ENCODE assay signal across 10 cellular contexts in the genomic region with DNA sequence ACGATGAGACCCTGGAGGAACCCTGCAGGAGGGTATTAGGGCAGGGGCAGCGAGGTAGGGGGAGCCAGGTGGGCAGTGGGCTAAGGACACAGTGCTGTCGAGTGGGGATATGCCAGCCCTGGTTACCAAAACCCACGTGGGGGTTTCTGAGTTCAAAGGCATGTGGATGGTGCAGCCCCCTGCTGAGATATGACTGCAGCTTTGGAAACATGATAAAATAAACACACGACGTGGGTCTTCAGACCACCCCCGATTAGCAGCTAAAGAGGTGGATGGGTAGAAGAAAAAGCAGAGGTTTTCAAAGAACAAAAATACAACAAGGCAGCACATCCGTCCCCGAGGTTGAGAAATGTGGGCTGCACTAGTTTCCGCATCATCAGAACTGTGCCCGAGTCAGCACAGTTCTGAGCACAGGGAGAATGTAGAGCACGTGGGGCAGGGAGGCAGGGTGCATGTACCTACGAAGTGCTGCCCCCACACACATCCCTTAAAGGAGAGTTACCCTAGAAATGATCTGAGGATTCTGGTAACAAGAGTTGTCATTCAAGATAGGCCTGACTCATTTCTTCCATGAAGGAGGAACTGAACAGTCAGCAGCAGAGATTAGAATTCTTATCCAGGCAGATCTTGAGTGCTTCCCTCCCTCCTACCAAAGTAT.
DNase-seq lines count a peak whose midpoint lies in the region; ATAC-seq, FAIRE-seq and TF ChIP-seq lines count a peak whose summit lies in the region.
"Had no signal": no experiment of that assay in that cellular context is flagged by ENCODE, and none has a peak within 500 bp of the region (broad histone marks: within the 10 kb centered on the region; RNA-seq: fewer than 3 reads in every experiment).

No MANE protein-coding gene starts in this region.

- H2AFZ ChIP-seq in Karpas-422 (ENCODE audit: low read length) (no peak overlapping the region), OCI-LY7 (ENCODE audit: low read length) (no peak overlapping the region)

- no peak overlapping the region for H3K4me3 ChIP-seq in Karpas-422 (ENCODE audit: low read length)
- no peak overlapping the region for H3K4me3 ChIP-seq in OCI-LY7 (ENCODE audit: low read depth, low read length, poor library complexity, severe bottlenecking)
- no peak overlapping the region for H3K4me3 ChIP-seq in pancreas
- H3K4me3 ChIP-seq: SK-N-MC, transverse colon had no signal

- no peak overlapping the region for H3K4me2 ChIP-seq in Karpas-422 (ENCODE audit: low read depth, low read length, poor library complexity, severe bottlenecking)
- H3K4me2 ChIP-seq in OCI-LY7 (ENCODE audit: low read length): no peak overlapping the region

- H3K9me3 ChIP-seq in Karpas-422 (ENCODE audit: low read length) (no peaks in the 10 kb centered on the region), OCI-LY7 (ENCODE audit: low read length) (no peaks in the 10 kb centered on the region), pancreas (no peaks in the 10 kb centered on the region)
- H3K9me3 ChIP-seq: transverse colon had no signal

- H3K27ac ChIP-seq in Karpas-422 (ENCODE audit: low read length) (no peak overlapping the region), OCI-LY7 (ENCODE audit: low read depth, low read length, poor library complexity, severe bottlenecking) (no peak overlapping the region), pancreas (no peak overlapping the region)
- H3K27ac ChIP-seq: SK-N-MC, transverse colon had no signal

- H3K27ac Mint-ChIP-seq in activated CD8-positive, alpha-beta T cell treated with anti-CD3 and anti-CD28 coated beads, Interleukin-2, amount 10 ng/mL, durations not matched to agents 7 days and 5 days: peak overlapping the region; percentile 62

- no peak overlapping the region for H3K4me3 Mint-ChIP-seq in activated CD8-positive, alpha-beta T cell treated with anti-CD3 and anti-CD28 coated beads, Interleukin-2, amount 10 ng/mL, durations not matched to agents 7 days and 5 days

- H3K4me1 Mint-ChIP-seq in activated CD8-positive, alpha-beta T cell treated with anti-CD3 and anti-CD28 coated beads, Interleukin-2, amount 10 ng/mL, durations not matched to agents 7 days and 5 days (ENCODE audit: low read depth): peaks cover 53% of the 10 kb centered on the region

- peak; percentile 35 for DNase-seq in activated CD8-positive, alpha-beta T cell treated with anti-CD3 and anti-CD28 coated beads, Interleukin-2, amount 10 ng/mL, durations not matched to agents 7 days and 5 days
- DNase-seq in dermis blood vessel endothelial cell: peak; percentile 10
- peak; percentile 20 for DNase-seq in stimulated activated CD8-positive, alpha-beta memory T cell treated with anti-CD3 and anti-CD28 coated beads, Interleukin-12 subunit alpha, Interleukin-12 subunit beta, amount 100 ng/mL, for 24 hours (ENCODE audit: extremely low read depth)
- DNase-seq in Karpas-422: no peak
- DNase-seq in OCI-LY7 (ENCODE audit: low spot score): no peak
- DNase-seq in pancreas: no peak
- DNase-seq: transverse colon had no signal

- H3K79me2 ChIP-seq in Karpas-422 (ENCODE audit: low read length) (no peaks in the 10 kb centered on the region), OCI-LY7 (ENCODE audit: insufficient read depth, low read depth, low read length) (no peaks in the 10 kb centered on the region)

- POLR2A ChIA-PET in activated CD8-positive, alpha-beta T cell treated with anti-CD3 and anti-CD28 coated beads, Interleukin-2, amount 10 ng/mL, durations not matched to agents 7 days and 5 days (lab: Charles Lee): no interaction called here
- POLR2A ChIA-PET in OCI-LY7 (lab: Charles Lee): no interaction called here

- H3K36me3 ChIP-seq in Karpas-422 (ENCODE audit: insufficient read depth, low read length) (no peaks in the 10 kb centered on the region), OCI-LY7 (ENCODE audit: insufficient read depth, low read length) (no peaks in the 10 kb centered on the region), pancreas (no peaks in the 10 kb centered on the region)
- H3K36me3 ChIP-seq: transverse colon had no signal

- H3K4me1 ChIP-seq in Karpas-422 (ENCODE audit: low read length) (no peaks in the 10 kb centered on the region), OCI-LY7 (ENCODE audit: insufficient read depth, low read length, poor library complexity, severe bottlenecking) (no peaks in the 10 kb centered on the region), pancreas (peaks cover 19 to 26% (median 19%) of the 10 kb centered on the region in 3 donors)

- no peaks in the 10 kb centered on the region for H3K9me3 Mint-ChIP-seq in activated CD8-positive, alpha-beta T cell treated with anti-CD3 and anti-CD28 coated beads, Interleukin-2, amount 10 ng/mL, durations not matched to agents 7 days and 5 days (ENCODE audit: insufficient read depth)

- TF ChIP-seq CTCF in OCI-LY7 (conservative IDR thresholded peaks at IDR 0.05; ENCODE audit: low read length) (no peak), pancreas (IDR thresholded peaks at IDR 0.05) (no peak)

- no peak overlapping the region for H3K9ac ChIP-seq in Karpas-422 (ENCODE audit: low read length)

- no peaks in the 10 kb centered on the region for H4K20me1 ChIP-seq in Karpas-422 (ENCODE audit: insufficient read depth, low read depth, low read length)
- H4K20me1 ChIP-seq in OCI-LY7 (ENCODE audit: insufficient read depth, low read length): no peaks in the 10 kb centered on the region

- ATAC-seq in HG02870 (IDR thresholded peaks at IDR 0.05; ENCODE audit: unreplicated experiment): peak; percentile 40
- peak; percentile 62 for ATAC-seq in activated CD8-positive, alpha-beta T cell treated with anti-CD3 and anti-CD28 coated beads, Interleukin-2, amount 10 ng/mL, durations not matched to agents 7 days and 5 days
- no peak for ATAC-seq in GM21367 (IDR thresholded peaks at IDR 0.05; ENCODE audit: unreplicated experiment)
- no peak for ATAC-seq in pancreas

- intact Hi-C loops in OCI-LY7 (cut with micrococcal nuclease; ENCODE audit: unreplicated experiment): loop anchor here (10.0 kb wide), 2 partner anchors 151 to 891 kb away; no protein-coding TSS in a partner anchor
- intact Hi-C loops in pancreas (cut with DNase I): loop anchor here in 1 of 3 donors (10.0 kb wide), 1 partner anchor 891 kb away; no protein-coding TSS in a partner anchor

- no TSS peak for BruUV-seq in OCI-LY7 (replicated peaks; lab: Mats Ljungman, UMichigan)

- CTCF ChIA-PET in activated CD8-positive, alpha-beta T cell treated with anti-CD3 and anti-CD28 coated beads, Interleukin-2, amount 10 ng/mL, durations not matched to agents 7 days and 5 days (lab: Charles Lee): interaction anchor here (0.7 to 1.2 kb wide), 4 partner anchors 15 to 914 kb away, joined by 3 to 4 read pairs (median 3); no protein-coding TSS in a partner anchor
- CTCF ChIA-PET in OCI-LY7 (lab: Charles Lee; ENCODE audit: unreplicated experiment): no interaction called here

- H3K9me2 ChIP-seq in Karpas-422 (replicated peaks; ENCODE audit: insufficient read depth, low read length) (no peaks in the 10 kb centered on the region), OCI-LY7 (ENCODE audit: insufficient read depth, low read length) (no peaks in the 10 kb centered on the region)

- H3K27me3 Mint-ChIP-seq in activated CD8-positive, alpha-beta T cell treated with anti-CD3 and anti-CD28 coated beads, Interleukin-2, amount 10 ng/mL, durations not matched to agents 7 days and 5 days (ENCODE audit: low read depth): peaks cover 15% of the 10 kb centered on the region

- 72 to 79% methylated on average over 13 of the region's 13 CpGs for WGBS in pancreas, 2 donors

- H3K27me3 ChIP-seq in Karpas-422 (ENCODE audit: low read length): no peaks in the 10 kb centered on the region
- H3K27me3 ChIP-seq in pancreas: no peaks in the 10 kb centered on the region
- H3K27me3 ChIP-seq: transverse colon had no signal

- H3K36me3 Mint-ChIP-seq in activated CD8-positive, alpha-beta T cell treated with anti-CD3 and anti-CD28 coated beads, Interleukin-2, amount 10 ng/mL, durations not matched to agents 7 days and 5 days (ENCODE audit: low read depth): no peaks in the 10 kb centered on the region

- FAIRE-seq in pancreas (lab: Jason Lieb, UNC): no peak

Comparison
In these comparisons a context has a peak if more than half of its experiments do, and no peak if none do; other contexts are left out.
1. ATAC-seq: peak in HG02870 (single experiment) and activated CD8-positive, alpha-beta T cell treated with anti-CD3 and anti-CD28 coated beads, Interleukin-2, amount 10 ng/mL, durations not matched to agents 7 days and 5 days (single experiment); none in GM21367 (single experiment) and pancreas (0 of 4).
2. DNase-seq: peak in activated CD8-positive, alpha-beta T cell treated with anti-CD3 and anti-CD28 coated beads, Interleukin-2, amount 10 ng/mL, durations not matched to agents 7 days and 5 days (single experiment), dermis blood vessel endothelial cell (single experiment) and stimulated activated CD8-positive, alpha-beta memory T cell treated with anti-CD3 and anti-CD28 coated beads, Interleukin-12 subunit alpha, Interleukin-12 subunit beta, amount 100 ng/mL, for 24 hours (single experiment); none in Karpas-422 (single experiment), OCI-LY7 (single experiment) and pancreas (0 of 6).